8 cellular contexts compared by ENCODE assay signal in genomic region chr18:49510393-49511115, GRCh38. TPM values are rescaled to one million over a fixed set of nuclear protein-coding genes. Genes with fewer than 3 reads are reported as not detected.
DNase-seq lines count a peak whose midpoint lies in the region; ATAC-seq and TF ChIP-seq lines count a peak whose summit lies in the region.

No MANE protein-coding gene starts in this region.

- H3K27me3 Mint-ChIP-seq in WTC11 (ENCODE audit: low read depth): no peaks in the 10 kb centered on the region

- no peak overlapping the region for H3K4me3 ChIP-seq in liver (ENCODE audit: low read depth in 1 of 3, low read length in 3 of 3)

- CTCF ChIA-PET in WTC11 (lab: Charles Lee): interaction anchor here (0.6 to 2.4 kb wide), 42 partner anchors 9 to 1697 kb away, joined by 3 to 51 read pairs (median 4); no protein-coding TSS in a partner anchor

- peaks cover 12% of the 10 kb centered on the region for H3K4me1 Mint-ChIP-seq in WTC11

- WGBS in liver: 38% methylated on average over 12 of the region's 12 CpGs

- H3K4me1 ChIP-seq in liver (ENCODE audit: control insufficient read depth in 4 of 4, insufficient read depth in 4 of 4, low read length in 3 of 4): peaks cover 0 to 6% (median 4%) of the 10 kb centered on the region in 4 donors

- no peak overlapping the region for H3K27ac Mint-ChIP-seq in WTC11

- no peaks in the 10 kb centered on the region for H3K36me3 ChIP-seq in liver (ENCODE audit: control insufficient read depth in 4 of 4, insufficient read depth in 3 of 4, low read depth in 1 of 4, low read length in 3 of 4)

- peak; percentile 49 for DNase-seq in activated gamma-delta T cell treated with Interleukin-2 at 50 U/mL for 16 hours
- DNase-seq in activated gamma-delta T cell (lab: John Stamatoyannopoulos, UW): no peak
- peak; percentile 91 for DNase-seq in NCI-H2107 treated with DMSO at 0.1 percent for 48 hours (lab: John Stamatoyannopoulos, UW; ENCODE audit: unreplicated experiment)
- DNase-seq in WTC11 (ENCODE audit: low spot score): peak; percentile 53
- peak; percentile 37 for DNase-seq in central memory CD4-positive, alpha-beta T cell
- DNase-seq in stimulated activated CD8-positive, alpha-beta memory T cell treated with anti-CD3 and anti-CD28 coated beads, Interleukin-15, amount 100 ng/mL, for 4 hours (ENCODE audit: low read depth in 2 of 2): peak; percentile 12 to 15

- H3K36me3 Mint-ChIP-seq in WTC11: no peaks in the 10 kb centered on the region

- no peak overlapping the region for H3K4me3 Mint-ChIP-seq in WTC11

- ATAC-seq in WTC11 (peak; percentile 78), HG03108 (IDR thresholded peaks at IDR 0.05; ENCODE audit: unreplicated experiment) (no peak)

- H3K9me3 ChIP-seq in liver (ENCODE audit: control insufficient read depth in 4 of 4, low read length in 3 of 4): no peaks in the 10 kb centered on the region

- H3K27ac ChIP-seq in liver (ENCODE audit: low read depth in 1 of 2, low read length in 2 of 2): no peak overlapping the region

- no peaks in the 10 kb centered on the region for H3K9me3 Mint-ChIP-seq in WTC11

- H3K9ac ChIP-seq in liver (ENCODE audit: low read depth in 1 of 2, low read length in 2 of 2): no peak overlapping the region

- peak; percentile 90 to 93 for TF ChIP-seq RAD21 in liver (IDR thresholded peaks at IDR 0.05)

- H3K27me3 ChIP-seq in liver (ENCODE audit: control insufficient read depth in 4 of 4, insufficient read depth in 4 of 4, low read length in 3 of 4): no peaks in the 10 kb centered on the region

- TF ChIP-seq CTCF in WTC11 (IDR thresholded peaks at IDR 0.05) (peak; percentile 70), liver (IDR thresholded peaks at IDR 0.05; ENCODE audit: low read depth, low read length, missing input control) (peak; percentile 85)

- POLR2A ChIA-PET in WTC11 (lab: Charles Lee): no interaction called here

TF ChIP-seq in WTC11, 78 proteins besides CTCF, POLR2A, EP300 and RAD21:
- TF ChIP-seq ATF3 (CRISPR knock-in tag; conservative IDR thresholded peaks at IDR 0.05): no peak
- TF ChIP-seq TEAD1 (CRISPR knock-in tag; IDR thresholded peaks at IDR 0.05): no peak
- TF ChIP-seq ZNF232 (CRISPR knock-in tag; IDR thresholded peaks at IDR 0.05): 0 out of 2 replicates have a peak, but pooled peaks have one; percentile 37
- TF ChIP-seq ZNF138 (CRISPR knock-in tag; conservative IDR thresholded peaks at IDR 0.05): no peak
- TF ChIP-seq ZNF423 (CRISPR knock-in tag; IDR thresholded peaks at IDR 0.05): peak; percentile 92

TF ChIP-seq in liver, 16 proteins besides CTCF, POLR2A, EP300 and RAD21:
- TF ChIP-seq MAX (IDR thresholded peaks at IDR 0.05): no peak
- no peak for TF ChIP-seq FOXA1 (IDR thresholded peaks at IDR 0.05)

RNA-seq across cellular contexts. Expression of gene RPL17, which starts 18.3 kb away (rescaled TPM):
- total RNA-seq in WTC11 (2021) (2,395 to 2,803 TPM (median 2,637 TPM) in 3 replicates), liver (1,000 to 10,000 TPM in 1 of 2 donors, 100 to 1,000 TPM in 1; 407 to 1,066 TPM)
- 100 to 1,000 TPM; 362 to 723 TPM for polyA plus RNA-seq in liver

RNA-seq across cellular contexts. Expression of gene C18orf32, which starts 23.5 kb away (rescaled TPM):
- total RNA-seq in WTC11 (2021) (28.7 to 32.5 TPM (median 32.1 TPM) in 3 replicates), liver (10 to 100 TPM; 12.4 to 14.5 TPM)
- 10 to 100 TPM; 45.1 to 63.2 TPM for polyA plus RNA-seq in liver

RNA-seq across cellular contexts. Expression of gene DYM, which starts 50.1 kb away (rescaled TPM):
- total RNA-seq in WTC11 (2021) (64.1 to 71.4 TPM (median 68.9 TPM) in 3 replicates), liver (10 to 100 TPM; 18.3 to 21.1 TPM)
- polyA plus RNA-seq in liver: 10 to 100 TPM; 11.3 to 13.3 TPM

RNA-seq across cellular contexts. Expression of gene LIPG, which starts 51.3 kb away (rescaled TPM):
- total RNA-seq in WTC11 (2021) (5.5 to 6.8 TPM (median 6.1 TPM) in 3 replicates), liver (100 to 1,000 TPM in 1 of 2 donors, 1 to 10 TPM in 1; 2.8 to 150 TPM)
- polyA plus RNA-seq in liver: 10 to 100 TPM; 30.6 to 48.9 TPM
